27 cellular contexts compared by ENCODE assay signal in the genomic region with DNA sequence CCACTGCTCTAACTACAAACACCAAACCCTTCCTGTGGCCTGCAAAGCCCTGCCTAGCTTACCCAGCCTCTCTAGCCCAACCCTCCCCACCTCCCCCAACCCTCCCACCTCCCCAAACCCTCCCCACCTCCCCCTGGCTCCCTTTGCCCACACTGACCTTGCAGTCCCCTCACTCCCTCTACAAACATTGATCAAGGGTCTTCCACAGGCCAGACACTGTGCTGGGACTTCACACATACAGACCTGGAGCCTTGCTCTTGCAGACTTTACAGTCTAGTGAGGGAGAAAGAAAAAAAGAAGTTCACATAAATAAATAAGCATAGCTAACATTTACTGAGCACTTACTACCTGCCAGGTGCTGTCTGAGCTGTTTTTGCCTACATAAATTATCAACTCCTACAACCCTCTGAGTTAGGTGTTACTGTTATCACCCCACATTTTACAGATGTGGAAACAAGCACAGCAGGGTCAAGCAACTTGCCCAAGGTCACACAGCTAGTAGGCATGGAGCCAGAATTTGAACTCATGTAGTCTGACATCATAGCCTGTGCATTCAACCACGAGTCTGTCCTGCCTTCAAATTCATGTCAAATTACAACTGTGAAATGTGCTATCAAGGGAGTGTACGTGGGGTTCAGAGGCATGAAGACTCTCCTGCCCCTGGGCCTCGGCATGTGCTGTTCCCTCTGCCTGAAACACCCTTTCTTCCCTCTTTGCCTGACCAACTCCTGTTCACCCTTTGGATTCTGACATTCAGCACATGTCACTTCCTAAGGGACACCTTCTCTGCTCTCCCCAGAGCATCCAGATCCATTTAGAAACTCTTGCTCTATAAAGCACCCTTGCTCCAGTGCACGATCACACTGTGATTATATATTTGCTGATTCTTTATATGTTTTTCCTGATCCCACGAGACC.
DNase-seq lines count a peak whose midpoint lies in the region; ATAC-seq and TF ChIP-seq lines count a peak whose summit lies in the region.
"Had no signal": no experiment of that assay in that cellular context is flagged by ENCODE, and none has a peak within 500 bp of the region (broad histone marks: within the 10 kb centered on the region; RNA-seq: fewer than 3 reads in every experiment).

No MANE protein-coding gene starts in this region.

- H3K4me1 Mint-ChIP-seq in activated CD8-positive, alpha-beta memory T cell treated with anti-CD3 and anti-CD28 coated beads, Interleukin-2, amount 10 ng/mL, durations not matched to agents 7 days and 5 days: peaks cover 18% of the 10 kb centered on the region
- H3K4me1 Mint-ChIP-seq in activated CD8-positive, alpha-beta T cell treated with anti-CD3 and anti-CD28 coated beads, Interleukin-2, amount 10 ng/mL, durations not matched to agents 7 days and 5 days (ENCODE audit: low read depth): peaks cover 36% of the 10 kb centered on the region

- H3K9me3 ChIP-seq in lung (ENCODE audit: control insufficient read depth in 2 of 2, insufficient read depth in 1 of 2, low read length in 1 of 2): no peaks in the 10 kb centered on the region
- no peaks in the 10 kb centered on the region for H3K9me3 ChIP-seq in upper lobe of left lung
- H3K9me3 ChIP-seq: lower lobe of right lung, right atrium auricular region, transverse colon had no signal

- H3K36me3 Mint-ChIP-seq in activated CD8-positive, alpha-beta memory T cell treated with anti-CD3 and anti-CD28 coated beads, Interleukin-2, amount 10 ng/mL, durations not matched to agents 7 days and 5 days: no peaks in the 10 kb centered on the region
- no peaks in the 10 kb centered on the region for H3K36me3 Mint-ChIP-seq in activated CD8-positive, alpha-beta T cell treated with anti-CD3 and anti-CD28 coated beads, Interleukin-2, amount 10 ng/mL, durations not matched to agents 7 days and 5 days (ENCODE audit: low read depth)
- H3K36me3 Mint-ChIP-seq: activated naive CD8-positive, alpha-beta T cell; IgD-negative memory B cell had no signal

- peaks cover 0 to 1% of the 10 kb centered on the region in 2 donors for H3K36me3 ChIP-seq in lung (ENCODE audit: control insufficient read depth in 2 of 2, insufficient read depth in 2 of 2, low read length in 2 of 2)
- H3K36me3 ChIP-seq in upper lobe of left lung: peaks cover 0 to 7% (median 4%) of the 10 kb centered on the region in 4 donors
- H3K36me3 ChIP-seq: BLaER1 treated with 17β-estradiol and CSF1 and Interleukin-3, amounts not matched to agents 10 nM and 100 nM; brain microvascular endothelial cell; transverse colon had no signal

- no peaks in the 10 kb centered on the region for H3K9me3 Mint-ChIP-seq in activated CD8-positive, alpha-beta memory T cell treated with anti-CD3 and anti-CD28 coated beads, Interleukin-2, amount 10 ng/mL, durations not matched to agents 7 days and 5 days (ENCODE audit: low read depth)
- H3K9me3 Mint-ChIP-seq in activated CD8-positive, alpha-beta T cell treated with anti-CD3 and anti-CD28 coated beads, Interleukin-2, amount 10 ng/mL, durations not matched to agents 7 days and 5 days (ENCODE audit: insufficient read depth): no peaks in the 10 kb centered on the region
- H3K9me3 Mint-ChIP-seq: activated CD4-positive, alpha-beta memory T cell treated with anti-CD3 and anti-CD28 coated beads, Interleukin-2, amount 10 ng/mL, durations not matched to agents 7 days and 5 days; activated T-cell treated with anti-CD3 and anti-CD28 coated beads, Interleukin-2, amount 50 U/mL, for 72 hours had no signal

- no peak for TF ChIP-seq EP300 in upper lobe of left lung (IDR thresholded peaks at IDR 0.05)

- POLR2A ChIA-PET in activated CD8-positive, alpha-beta T cell treated with anti-CD3 and anti-CD28 coated beads, Interleukin-2, amount 10 ng/mL, durations not matched to agents 7 days and 5 days (lab: Charles Lee): no interaction called here

- no peak overlapping the region for H3K4me3 Mint-ChIP-seq in activated CD8-positive, alpha-beta memory T cell treated with anti-CD3 and anti-CD28 coated beads, Interleukin-2, amount 10 ng/mL, durations not matched to agents 7 days and 5 days
- H3K4me3 Mint-ChIP-seq in activated CD8-positive, alpha-beta T cell treated with anti-CD3 and anti-CD28 coated beads, Interleukin-2, amount 10 ng/mL, durations not matched to agents 7 days and 5 days: no peak overlapping the region
- H3K4me3 Mint-ChIP-seq: activated CD4-positive, alpha-beta memory T cell treated with anti-CD3 and anti-CD28 coated beads, Interleukin-2, amount 10 ng/mL, durations not matched to agents 7 days and 5 days; activated naive CD8-positive, alpha-beta T cell; activated T-cell treated with anti-CD3 and anti-CD28 coated beads, Interleukin-2, amount 50 U/mL, for 72 hours; H9; IgD-negative memory B cell had no signal

- H3K4me3 ChIP-seq in lung (no peak overlapping the region), upper lobe of left lung (no peak overlapping the region)
- H3K4me3 ChIP-seq: BLaER1 treated with 17β-estradiol and CSF1 and Interleukin-3, amounts not matched to agents 10 nM and 100 nM; lower lobe of right lung; right atrium auricular region; transverse colon had no signal

- no peak for TF ChIP-seq POLR2A in erythroblast (IDR thresholded peaks at IDR 0.05; ENCODE audit: low read length)
- TF ChIP-seq POLR2A in upper lobe of left lung (IDR thresholded peaks at IDR 0.05): no peak

- no peaks in the 10 kb centered on the region for H3K27me3 ChIP-seq in lung (ENCODE audit: control insufficient read depth, insufficient read depth)
- H3K27me3 ChIP-seq in upper lobe of left lung: no peaks in the 10 kb centered on the region
- H3K27me3 ChIP-seq: BLaER1 treated with 17β-estradiol and CSF1 and Interleukin-3, amounts not matched to agents 10 nM and 100 nM; brain microvascular endothelial cell; right atrium auricular region; transverse colon had no signal

- 68 to 84% methylated on average over 5 of the region's 5 CpGs for WGBS in lung, 2 donors
- WGBS in upper lobe of left lung, 2 donors: 73 to 74% methylated on average over 5 of the region's 5 CpGs

- no peak overlapping the region for H3K27ac Mint-ChIP-seq in activated CD8-positive, alpha-beta memory T cell treated with anti-CD3 and anti-CD28 coated beads, Interleukin-2, amount 10 ng/mL, durations not matched to agents 7 days and 5 days
- H3K27ac Mint-ChIP-seq in activated CD8-positive, alpha-beta T cell treated with anti-CD3 and anti-CD28 coated beads, Interleukin-2, amount 10 ng/mL, durations not matched to agents 7 days and 5 days: no peak overlapping the region
- H3K27ac Mint-ChIP-seq: activated CD4-positive, alpha-beta memory T cell treated with anti-CD3 and anti-CD28 coated beads, Interleukin-2, amount 10 ng/mL, durations not matched to agents 7 days and 5 days; activated naive CD8-positive, alpha-beta T cell; activated T-cell treated with anti-CD3 and anti-CD28 coated beads, Interleukin-2, amount 50 U/mL, for 72 hours; H9 had no signal

- CTCF ChIA-PET in activated CD8-positive, alpha-beta memory T cell treated with anti-CD3 and anti-CD28 coated beads, Interleukin-2, amount 10 ng/mL, durations not matched to agents 7 days and 5 days (lab: Charles Lee): interaction anchor here (1.1 to 9.3 kb wide), 3 partner anchors 13 to 195 kb away, joined by 3 to 156 read pairs (median 85); no protein-coding TSS in a partner anchor
- CTCF ChIA-PET in activated CD8-positive, alpha-beta T cell treated with anti-CD3 and anti-CD28 coated beads, Interleukin-2, amount 10 ng/mL, durations not matched to agents 7 days and 5 days (lab: Charles Lee): interaction anchor here (1.2 to 9.8 kb wide), 5 partner anchors 19 to 201 kb away, joined by 3 to 195 read pairs (median 5); no protein-coding TSS in a partner anchor

- peak overlapping the region in 1 of 2 donors; percentile 18 for H3K27ac ChIP-seq in lung (ENCODE audit: low read depth in 1 of 2, low read length in 1 of 2)
- peak overlapping the region in 2 of 4 donors; percentile 3 to 37 for H3K27ac ChIP-seq in upper lobe of left lung
- H3K27ac ChIP-seq: BLaER1 treated with 17β-estradiol and CSF1 and Interleukin-3, amounts not matched to agents 10 nM and 100 nM; brain microvascular endothelial cell; lower lobe of right lung; right atrium auricular region had no signal

- no peak for TF ChIP-seq CTCF in lung (IDR thresholded peaks at IDR 0.05; ENCODE audit: control extremely low read depth, extremely low read depth)
- TF ChIP-seq CTCF in upper lobe of left lung (IDR thresholded peaks at IDR 0.05): no peak

- no peaks in the 10 kb centered on the region for H3K27me3 Mint-ChIP-seq in activated CD8-positive, alpha-beta memory T cell treated with anti-CD3 and anti-CD28 coated beads, Interleukin-2, amount 10 ng/mL, durations not matched to agents 7 days and 5 days
- H3K27me3 Mint-ChIP-seq in activated CD8-positive, alpha-beta T cell treated with anti-CD3 and anti-CD28 coated beads, Interleukin-2, amount 10 ng/mL, durations not matched to agents 7 days and 5 days (ENCODE audit: low read depth): no peaks in the 10 kb centered on the region
- H3K27me3 Mint-ChIP-seq: activated CD4-positive, alpha-beta memory T cell treated with anti-CD3 and anti-CD28 coated beads, Interleukin-2, amount 10 ng/mL, durations not matched to agents 7 days and 5 days; activated naive CD8-positive, alpha-beta T cell; IgD-negative memory B cell had no signal

- ATAC-seq in activated CD8-positive, alpha-beta memory T cell treated with anti-CD3 and anti-CD28 coated beads, Interleukin-2, amount 10 ng/mL, durations not matched to agents 7 days and 5 days: no peak
- ATAC-seq in lung (ENCODE audit: insufficient read depth, low FRiP score) (no peak), upper lobe of left lung (ENCODE audit: low FRiP score in 2 of 2) (no peak)
- ATAC-seq in activated CD8-positive, alpha-beta T cell treated with anti-CD3 and anti-CD28 coated beads, Interleukin-2, amount 10 ng/mL, durations not matched to agents 7 days and 5 days: no peak
- ATAC-seq: activated T-cell treated with anti-CD3 and anti-CD28 coated beads, Interleukin-2, amount 50 U/mL, for 72 hours; lower lobe of right lung had no signal

- DNase-seq in activated CD8-positive, alpha-beta memory T cell treated with anti-CD3 and anti-CD28 coated beads, Interleukin-2, amount 10 ng/mL, durations not matched to agents 7 days and 5 days: peak; percentile 16
- DNase-seq in activated CD8-positive, alpha-beta memory T cell treated with anti-CD3 and anti-CD28 coated beads, Interleukin-2, amount 50 U/mL, for 4 hours: no peak
- peak; percentile 15 to 25 for DNase-seq in erythroblast (lab: John Stamatoyannopoulos, UW)
- DNase-seq in lung (ENCODE audit: low spot score): peak; percentile 26
- no peak for DNase-seq in activated CD8-positive, alpha-beta T cell treated with anti-CD3 and anti-CD28 coated beads, Interleukin-2, amount 10 ng/mL, durations not matched to agents 7 days and 5 days
- DNase-seq in DMS153 (lab: John Stamatoyannopoulos, UW): no peak
- no peak for DNase-seq in upper lobe of left lung
- DNase-seq in iPS-NIHi11 (ENCODE audit: low spot score): no peak
- DNase-seq: activated CD4-positive, alpha-beta memory T cell treated with anti-CD3 and anti-CD28 coated beads, Interleukin-2, amount 10 ng/mL, durations not matched to agents 7 days and 5 days; activated CD4-positive, CD25-positive, alpha-beta regulatory T cell; activated T-cell treated with anti-CD3 and anti-CD28 coated beads, Interleukin-2, amount 50 U/mL, for 72 hours; brain microvascular endothelial cell; GDM1; glutamatergic neuron; H9; lower lobe of right lung; MM.1S; NCI-H1694; NCI-H774; occipital lobe; stimulated activated CD4-positive, alpha-beta T cell treated with anti-CD3 and anti-CD28 coated beads, Interleukin-15, amount 100 ng/mL, for 24 hours; T-helper 9 cell; transverse colon had no signal

- peaks cover 0 to 10% of the 10 kb centered on the region in 2 donors for H3K4me1 ChIP-seq in lung (ENCODE audit: control insufficient read depth in 2 of 2, insufficient read depth in 2 of 2, low read length in 2 of 2)
- peaks cover 15 to 34% (median 24%) of the 10 kb centered on the region in 4 donors for H3K4me1 ChIP-seq in upper lobe of left lung
- H3K4me1 ChIP-seq: transverse colon had no signal

Comparison
In these comparisons a context has a peak if more than half of its experiments do, and no peak if none do; other contexts are left out.
1. DNase-seq: peak in activated CD8-positive, alpha-beta memory T cell treated with anti-CD3 and anti-CD28 coated beads, Interleukin-2, amount 10 ng/mL, durations not matched to agents 7 days and 5 days (single experiment), erythroblast (2 of 2) and lung (single experiment); none in activated CD8-positive, alpha-beta memory T cell treated with anti-CD3 and anti-CD28 coated beads, Interleukin-2, amount 50 U/mL, for 4 hours (single experiment), activated CD8-positive, alpha-beta T cell treated with anti-CD3 and anti-CD28 coated beads, Interleukin-2, amount 10 ng/mL, durations not matched to agents 7 days and 5 days (single experiment), DMS153 (single experiment), upper lobe of left lung (0 of 2) and iPS-NIHi11 (single experiment).